In genomic region chr17:76048711-76049110, GRCh38 we compare ENCODE assay signal across 1 cellular context.
TF ChIP-seq lines count a peak whose summit lies in the region.

No MANE protein-coding gene starts in this region.

TF ChIP-seq in SK-N-SH, 30 proteins besides CTCF, POLR2A, EP300 and RAD21:
- TF ChIP-seq ZBTB33 (IDR thresholded peaks at IDR 0.05; ENCODE audit: borderline replicate concordance, low read depth) (0 out of 2 replicates have a peak, but pooled peaks have one; percentile 23), PBX3 (IDR thresholded peaks at IDR 0.05) (peak; percentile 59), TAF1 (IDR thresholded peaks at IDR 0.05; ENCODE audit: borderline replicate concordance, low read depth, low read length) (no peak), TEAD4 (IDR thresholded peaks at IDR 0.05; ENCODE audit: borderline replicate concordance, insufficient read depth) (peak; percentile 48; the same call in 1 of the 2 replicates), TCF12 (IDR thresholded peaks at IDR 0.05) (peak; percentile 47; the same call in 1 of the 2 replicates), FOSL2 (IDR thresholded peaks at IDR 0.05; ENCODE audit: borderline replicate concordance, low read depth) (peak; percentile 14; the same call in 1 of the 2 replicates)
